In the genomic region with DNA sequence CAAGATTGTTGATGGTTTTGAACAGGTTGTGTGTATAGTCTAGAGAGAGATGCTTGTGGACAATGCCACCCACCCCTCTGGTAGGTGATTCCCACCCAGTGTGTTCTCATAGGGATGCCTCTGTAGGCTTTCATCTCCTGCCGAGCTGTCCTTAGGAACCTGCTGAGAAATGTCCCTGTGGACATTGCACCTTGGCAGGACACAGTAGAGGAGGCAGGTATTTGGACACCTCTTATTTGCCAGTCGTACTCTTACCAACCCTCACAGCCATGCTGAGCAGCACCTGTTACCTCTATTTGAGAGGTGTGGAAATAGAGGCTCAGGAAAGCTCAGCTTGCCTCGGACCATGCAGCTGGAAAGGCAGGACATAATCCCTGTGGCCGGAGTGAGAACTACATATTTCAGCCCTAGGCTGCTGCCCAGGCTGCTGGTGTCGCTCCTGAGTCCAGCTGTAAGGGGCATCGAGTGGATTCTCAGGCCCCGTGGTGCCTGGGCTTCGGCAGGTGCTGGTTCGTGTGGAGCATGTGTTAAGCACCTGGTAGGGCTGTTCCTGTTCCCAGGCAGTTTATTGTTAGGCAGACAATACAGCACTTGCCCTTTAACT, we compare ENCODE assay signal across 12 cellular contexts. TPM values are rescaled to one million over a fixed set of nuclear protein-coding genes. Genes with fewer than 3 reads are reported as not detected.
DNase-seq lines count a peak whose midpoint lies in the region; ATAC-seq and TF ChIP-seq lines count a peak whose summit lies in the region.
"Had no signal": no experiment of that assay in that cellular context is flagged by ENCODE, and none has a peak within 500 bp of the region (broad histone marks: within the 10 kb centered on the region; RNA-seq: fewer than 3 reads in every experiment).

No MANE protein-coding gene starts in this region.

- TF ChIP-seq CTCF in SK-N-SH (IDR thresholded peaks at IDR 0.05) = no peak
- TF ChIP-seq CTCF in coronary artery (IDR thresholded peaks at IDR 0.05) = no peak
- TF ChIP-seq CTCF in lung (IDR thresholded peaks at IDR 0.05; ENCODE audit: control extremely low read depth, extremely low read depth) = no peak
- no peak for TF ChIP-seq CTCF in uterus (IDR thresholded peaks at IDR 0.05)

- CTCF ChIA-PET in SK-N-SH (lab: Yijun Ruan, JAX) = interaction anchor here (1.3 to 2.0 kb wide), 2 partner anchors 9 to 16 kb away, joined by 3 to 5 read pairs; no protein-coding TSS in a partner anchor

- H3K4me2 ChIP-seq in SK-N-SH = no peak overlapping the region

- peaks cover 0 to 17% of the 10 kb centered on the region in 2 experiments; a peak in 1 of 4 replicates for H3K4me1 ChIP-seq in SK-N-SH (ENCODE audit: control insufficient read depth in 1 of 2, insufficient read depth in 2 of 2, low read depth in 1 of 2, low read length in 1 of 2)
- peaks cover 29 to 35% of the 10 kb centered on the region in 2 donors for H3K4me1 ChIP-seq in lung (ENCODE audit: control insufficient read depth in 2 of 2, insufficient read depth in 2 of 2, low read length in 2 of 2)
- H3K4me1 ChIP-seq in uterus = peaks cover 6 to 42% of the 10 kb centered on the region in 2 donors

- POLR2A ChIA-PET in SK-N-SH (lab: Yijun Ruan, JAX) = no interaction called here

- H3K79me2 ChIP-seq in SK-N-SH (ENCODE audit: insufficient read depth) = peaks cover 67% of the 10 kb centered on the region

- DNase-seq in SK-N-SH = no peak
- no peak for DNase-seq in coronary artery (ENCODE audit: low spot score)
- no peak for DNase-seq in lung (ENCODE audit: low spot score)
- DNase-seq in uterus = no peak
- no peak for DNase-seq in kidney glomerular epithelial cell (lab: John Stamatoyannopoulos, UW)
- DNase-seq: activated CD4-positive, alpha-beta T cell treated with anti-CD3 and anti-CD28 coated beads, Interleukin-2, amount 50 U/mL, for 4 hours; activated gamma-delta T cell treated with Interleukin-2 at 50 U/mL for 16 hours; HCEC 1CT; NCI-H526 had no signal

- H3K4me3 ChIP-seq in SK-N-SH (ENCODE audit: low read depth in 2 of 2, low read length in 1 of 2) (no peak overlapping the region), coronary artery (no peak overlapping the region), lung (no peak overlapping the region), uterus (no peak overlapping the region)

- ATAC-seq in SK-N-SH treated with all-trans-retinoic acid at 6 μM for 48 hours (peak; percentile 44; the same call in 2 of the 3 replicates), lung (ENCODE audit: insufficient read depth, low FRiP score) (no peak), GM21723 (IDR thresholded peaks at IDR 0.05; ENCODE audit: unreplicated experiment) (no peak), HG03439 (IDR thresholded peaks at IDR 0.05; ENCODE audit: unreplicated experiment) (no peak)

- no peak for TF ChIP-seq EP300 in SK-N-SH (IDR thresholded peaks at IDR 0.05; ENCODE audit: borderline replicate concordance in 1 of 2, low read depth in 1 of 2, low read length in 1 of 2)

- H3K9me3 ChIP-seq in SK-N-SH (no peaks in the 10 kb centered on the region), lung (ENCODE audit: control insufficient read depth in 2 of 2, insufficient read depth in 1 of 2, low read length in 1 of 2) (peaks cover 0 to 2% of the 10 kb centered on the region in 2 donors), uterus (no peaks in the 10 kb centered on the region)

- no peaks in the 10 kb centered on the region for H3K27me3 ChIP-seq in SK-N-SH (ENCODE audit: insufficient read depth)
- no peaks in the 10 kb centered on the region for H3K27me3 ChIP-seq in lung (ENCODE audit: control insufficient read depth, insufficient read depth)
- H3K27me3 ChIP-seq in uterus = no peaks in the 10 kb centered on the region

- 92% methylated on average over 8 of the region's 9 CpGs for WGBS in SK-N-SH (ENCODE audit: low lambda C conversion rate)
- 58 to 73% methylated on average over 9 of the region's 9 CpGs for WGBS in lung, 2 donors

- H3K27ac ChIP-seq in SK-N-SH (ENCODE audit: low read depth in 2 of 2, low read length in 1 of 2) = no peak overlapping the region
- H3K27ac ChIP-seq in coronary artery = peak overlapping the region; percentile 69 to 77
- peak overlapping the region; percentile 20 to 60 for H3K27ac ChIP-seq in lung (ENCODE audit: low read depth in 1 of 2, low read length in 1 of 2)
- H3K27ac ChIP-seq in uterus = peak overlapping the region; percentile 23 to 88

- intact Hi-C loops in uterus (cut with DNase I; ENCODE audit: low total_unique reads) = no loop called here

- TF ChIP-seq POLR2A in uterus (IDR thresholded peaks at IDR 0.05) = no peak

- H2AFZ ChIP-seq in SK-N-SH (ENCODE audit: low read depth) = no peak overlapping the region

- H3F3A ChIP-seq in SK-N-SH (replicated peaks; ENCODE audit: insufficient read depth) = no peaks in the 10 kb centered on the region

- H3K9me2 ChIP-seq in SK-N-SH = no peaks in the 10 kb centered on the region

- H4K20me1 ChIP-seq in SK-N-SH (ENCODE audit: insufficient read depth) = peaks cover 42% of the 10 kb centered on the region

- H3K9ac ChIP-seq in SK-N-SH = no peak overlapping the region

- no peak for TF ChIP-seq RAD21 in SK-N-SH (IDR thresholded peaks at IDR 0.05; ENCODE audit: low read length)

- H3K36me3 ChIP-seq in SK-N-SH (replicated peaks in 1 of 2; ENCODE audit: control insufficient read depth in 1 of 2, insufficient read depth in 2 of 2, low read length in 1 of 2) = peaks cover 4 to 20% of the 10 kb centered on the region in 2 experiments
- peaks cover 0 to 3% of the 10 kb centered on the region in 2 donors for H3K36me3 ChIP-seq in lung (ENCODE audit: control insufficient read depth in 2 of 2, insufficient read depth in 2 of 2, low read length in 2 of 2)
- no peaks in the 10 kb centered on the region for H3K36me3 ChIP-seq in uterus

TF ChIP-seq in SK-N-SH treated with all-trans-retinoic acid at 6 μM for 48 hours, 23 proteins besides CTCF, POLR2A, EP300 and RAD21:
- no peak for TF ChIP-seq TCF4 (CRISPR knock-in tag; IDR thresholded peaks at IDR 0.05; ENCODE audit: borderline replicate concordance)
- no peak for TF ChIP-seq ISL1 (CRISPR knock-in tag; IDR thresholded peaks at IDR 0.05)
- no peak for TF ChIP-seq ARNTL (CRISPR knock-in tag; IDR thresholded peaks at IDR 0.05; ENCODE audit: borderline replicate concordance, low read depth)
- no peak for TF ChIP-seq PPARA (CRISPR knock-in tag; IDR thresholded peaks at IDR 0.05; ENCODE audit: borderline replicate concordance)
- no peak for TF ChIP-seq ZFP30 (CRISPR knock-in tag; IDR thresholded peaks at IDR 0.05)
- TF ChIP-seq TOX (CRISPR knock-in tag; IDR thresholded peaks at IDR 0.05; ENCODE audit: borderline replicate concordance) = no peak
- no peak for TF ChIP-seq ESRRG (CRISPR knock-in tag; IDR thresholded peaks at IDR 0.05)
- no peak for TF ChIP-seq CSDC2 (CRISPR knock-in tag; IDR thresholded peaks at IDR 0.05)

TF ChIP-seq in SK-N-SH, 30 proteins besides CTCF, POLR2A, EP300 and RAD21:
- TF ChIP-seq GATA2 (CRISPR knock-in tag; IDR thresholded peaks at IDR 0.05) = no peak
- TF ChIP-seq CHD2 (IDR thresholded peaks at IDR 0.05; ENCODE audit: low read length, partially characterized antibody) = no peak
- TF ChIP-seq, protein P1, sequence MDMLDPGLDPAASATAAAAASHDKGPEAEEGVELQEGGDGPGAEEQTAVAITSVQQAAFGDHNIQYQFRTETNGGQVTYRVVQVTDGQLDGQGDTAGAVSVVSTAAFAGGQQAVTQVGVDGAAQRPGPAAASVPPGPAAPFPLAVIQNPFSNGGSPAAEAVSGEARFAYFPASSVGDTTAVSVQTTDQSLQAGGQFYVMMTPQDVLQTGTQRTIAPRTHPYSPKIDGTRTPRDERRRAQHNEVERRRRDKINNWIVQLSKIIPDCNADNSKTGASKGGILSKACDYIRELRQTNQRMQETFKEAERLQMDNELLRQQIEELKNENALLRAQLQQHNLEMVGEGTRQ (IDR thresholded peaks at IDR 0.05; ENCODE audit: borderline replicate concordance, low read depth, low read length) = no peak
- no peak for TF ChIP-seq RXRA (IDR thresholded peaks at IDR 0.05; ENCODE audit: borderline replicate concordance, low read depth)
- no peak for TF ChIP-seq FOXJ3 (CRISPR knock-in tag; IDR thresholded peaks at IDR 0.05)
- TF ChIP-seq EZH2phosphoT487 (IDR thresholded peaks at IDR 0.05; ENCODE audit: borderline replicate concordance, low read depth) = no peak
TF ChIP-seq in SK-N-SH: peak in this region for 0.

RNA-seq across cellular contexts. Expression of a gene that starts 33.3 kb away (rescaled TPM):
- polyA plus RNA-seq in SK-N-SH (2012; rRNA removed) (34.5 and 38.9 TPM in 2 replicates), lung (10 to 100 TPM; 16.7 to 23.8 TPM)
- 22.2 and 27.3 TPM in 2 replicates for polyA plus RNA-seq in SK-N-SH (2012; cell fraction: cytosol; rRNA removed)
- polyA plus RNA-seq in SK-N-SH (2012; cell fraction: nucleus; rRNA removed) = 53.5 and 63.0 TPM in 2 replicates
- total RNA-seq in lung (10 to 100 TPM; 51.0 to 73.7 TPM), uterus (100 to 1,000 TPM in 2 of 4 donors, 10 to 100 TPM in 2; 25.6 to 145 (median 84.1) TPM)

Comparison
In these comparisons a context has a peak if more than half of its experiments do, and no peak if none do; other contexts are left out.
1. H3K27ac ChIP-seq: peak in coronary artery (2 of 2), lung (2 of 2) and uterus (2 of 2); none in SK-N-SH (0 of 2).